ENCODE assay signal across 11 cellular contexts in genomic region chr2:182867411-182868048, GRCh38. TPM values are rescaled to one million over a fixed set of nuclear protein-coding genes. Genes with fewer than 3 reads are reported as not detected.
DNase-seq lines count a peak whose midpoint lies in the region; ATAC-seq, FAIRE-seq and TF ChIP-seq lines count a peak whose summit lies in the region.
"Had no signal": no experiment of that assay in that cellular context is flagged by ENCODE, and none has a peak within 500 bp of the region (broad histone marks: within the 10 kb centered on the region; RNA-seq: fewer than 3 reads in every experiment).

No MANE protein-coding gene starts in this region.

- H3K4me3 ChIP-seq in astrocyte (ENCODE audit: insufficient read depth, low read depth, low read length) (peak overlapping the region; percentile 62), kidney epithelial cell (ENCODE audit: low read depth, low read length) (peak overlapping the region; percentile 41), stomach smooth muscle (ENCODE audit: low read length in 2 of 2) (peak overlapping the region; percentile 82 to 86)

- FAIRE-seq in astrocyte (lab: Jason Lieb, UNC): no peak
- FAIRE-seq: bronchial epithelial cell had no signal

- no peak for ATAC-seq in foreskin keratinocyte

- peak overlapping the region; percentile 90 for H2AFZ ChIP-seq in astrocyte (ENCODE audit: low read depth, low read length)

- no peaks in the 10 kb centered on the region for H3K79me2 ChIP-seq in astrocyte (ENCODE audit: insufficient read depth, low read length)

- H3K4me2 ChIP-seq in astrocyte (ENCODE audit: low read length): peak overlapping the region; percentile 86

- H3K27ac ChIP-seq in astrocyte (ENCODE audit: low read depth, low read length) (no peak overlapping the region), stomach smooth muscle (ENCODE audit: low read length) (peak overlapping the region; percentile 74), foreskin keratinocyte (no peak overlapping the region)

- H3K27me3 ChIP-seq in astrocyte (ENCODE audit: insufficient read depth, low read length) (peaks cover 6% of the 10 kb centered on the region), kidney epithelial cell (ENCODE audit: control insufficient read depth, insufficient read depth, low read length) (peaks cover 9% of the 10 kb centered on the region), stomach smooth muscle (ENCODE audit: control insufficient read depth in 1 of 2, insufficient read depth in 2 of 2, low read length in 2 of 2) (no peaks in the 10 kb centered on the region), foreskin keratinocyte (peaks cover 72% of the 10 kb centered on the region)

- H3K9ac ChIP-seq in astrocyte (ENCODE audit: low read length): peak overlapping the region; percentile 63
- H3K9ac ChIP-seq in stomach smooth muscle (ENCODE audit: low read length in 2 of 2): peak overlapping the region; percentile 53 to 73

- peaks cover 16% of the 10 kb centered on the region for H3K4me1 Mint-ChIP-seq in astrocyte (ENCODE audit: low read depth, unreplicated experiment)

- H4K20me1 ChIP-seq in astrocyte (ENCODE audit: insufficient read depth, low read length): no peaks in the 10 kb centered on the region

- H3K4me3 Mint-ChIP-seq in astrocyte (ENCODE audit: unreplicated experiment): peak overlapping the region; percentile 81

- peaks cover 18% of the 10 kb centered on the region for H3K27me3 Mint-ChIP-seq in astrocyte (ENCODE audit: low read depth, unreplicated experiment)

- H3K36me3 Mint-ChIP-seq in astrocyte (ENCODE audit: low read depth, unreplicated experiment): no peaks in the 10 kb centered on the region

- H3K9me3 ChIP-seq in astrocyte (ENCODE audit: insufficient read depth, low read depth, low read length) (no peaks in the 10 kb centered on the region), stomach smooth muscle (ENCODE audit: control insufficient read depth in 2 of 2, low read length in 2 of 2) (no peaks in the 10 kb centered on the region)

- peaks cover 3% of the 10 kb centered on the region for H3K9me3 Mint-ChIP-seq in astrocyte (ENCODE audit: unreplicated experiment)

- H3K4me1 ChIP-seq in astrocyte (ENCODE audit: insufficient read depth, low read length): peaks cover 15% of the 10 kb centered on the region
- peaks cover 26% of the 10 kb centered on the region for H3K4me1 ChIP-seq in stomach smooth muscle (ENCODE audit: control insufficient read depth, insufficient read depth, low read length)
- no peaks in the 10 kb centered on the region for H3K4me1 ChIP-seq in foreskin keratinocyte

- peak; percentile 57 for DNase-seq in NCI-H2171 treated with DMSO at 0.1 percent for 48 hours (lab: John Stamatoyannopoulos, UW)
- no peak for DNase-seq in NCI-H2171 (lab: John Stamatoyannopoulos, UW)
- DNase-seq in astrocyte (ENCODE audit: low read depth): no peak
- no peak for DNase-seq in kidney epithelial cell (ENCODE audit: low read depth)
- DNase-seq in NCI-H774 (lab: John Stamatoyannopoulos, UW): no peak
- no peak for DNase-seq in epidermal melanocyte (ENCODE audit: insufficient read length, low spot score)
- DNase-seq in foreskin keratinocyte: no peak
- DNase-seq: NCI-H1694 had no signal

- TF ChIP-seq CTCF in astrocyte (IDR thresholded peaks at IDR 0.05; ENCODE audit: insufficient read depth, low read depth, low read length) (no peak), kidney epithelial cell (IDR thresholded peaks at IDR 0.05; ENCODE audit: insufficient read depth, low read length, poor library complexity, severe bottlenecking) (no peak), foreskin keratinocyte (conservative IDR thresholded peaks at IDR 0.05) (no peak)

- no peak overlapping the region for H3K27ac Mint-ChIP-seq in astrocyte (ENCODE audit: unreplicated experiment)

- H3K36me3 ChIP-seq in astrocyte (ENCODE audit: insufficient read depth, low read length) (no peaks in the 10 kb centered on the region), kidney epithelial cell (ENCODE audit: control insufficient read depth, insufficient read depth, low read length) (no peaks in the 10 kb centered on the region), stomach smooth muscle (ENCODE audit: control insufficient read depth in 2 of 2, insufficient read depth in 2 of 2, low read length in 2 of 2) (no peaks in the 10 kb centered on the region)

RNA-seq across cellular contexts. Expression of gene FRZB, which starts 1.1 kb away (rescaled TPM):
- 0.67 and 0.77 TPM in 2 replicates for total RNA-seq in astrocyte
- 0.17 TPM in 1 of 2 replicates, not detected in the other for total RNA-seq in kidney epithelial cell
- not detected in 2 replicates for total RNA-seq in foreskin keratinocyte
- not detected in 2 replicates for polyA plus RNA-seq in foreskin keratinocyte
- total RNA-seq: pulmonary artery endothelial cell had no signal
